In genomic region chr4:2812985-2813384, GRCh38 we compare ENCODE assay signal across 8 cellular contexts. TPM values are rescaled to one million over a fixed set of nuclear protein-coding genes. Genes with fewer than 3 reads are reported as not detected.
A peak's percentile ranks its signal among the peaks of the same experiment; 100 is the strongest.
DNase-seq lines count a peak whose midpoint lies in the region; ATAC-seq and TF ChIP-seq lines count a peak whose summit lies in the region.

No MANE protein-coding gene starts in this region.

- H3K4me1 ChIP-seq in H9 (ENCODE audit: insufficient read depth, low read length) (peaks cover 4% of the 10 kb centered on the region), mesendoderm (ENCODE audit: control insufficient read depth, low read depth, low read length) (peaks cover 5% of the 10 kb centered on the region)

- H2BK5ac ChIP-seq in H9 (ENCODE audit: insufficient read length, low read length) (no peak overlapping the region), mesendoderm (ENCODE audit: low read length) (no peak overlapping the region)

- H3K36me3 ChIP-seq in mesendoderm (ENCODE audit: control insufficient read depth, insufficient read depth, low read length): no peaks in the 10 kb centered on the region

- H3K18ac ChIP-seq in H9 (ENCODE audit: insufficient read length, low read depth, low read length) (no peak overlapping the region), mesendoderm (ENCODE audit: low read length) (no peak overlapping the region)

- H3K36me3 Mint-ChIP-seq in H9 (ENCODE audit: insufficient read depth in 1 of 3, low read depth in 3 of 3): peaks cover 0 to 5% (median 0%) of the 10 kb centered on the region in 3 experiments; a peak in 2 of 7 replicates
- peaks cover 4% of the 10 kb centered on the region for H3K36me3 Mint-ChIP-seq in activated naive CD8-positive, alpha-beta T cell

- H2BK120ac ChIP-seq in H9 (ENCODE audit: low read depth, low read length, poor library complexity, severe bottlenecking) (no peak overlapping the region), mesendoderm (ENCODE audit: low read depth, low read length) (no peak overlapping the region)

- H3K4me2 ChIP-seq in H9 (ENCODE audit: insufficient read depth, insufficient read length, low read length) (no peak overlapping the region), mesendoderm (ENCODE audit: low read length) (no peak overlapping the region)

- no peaks in the 10 kb centered on the region for H3K79me2 ChIP-seq in H9 (ENCODE audit: insufficient read depth, low read length)
- H3K79me2 ChIP-seq in mesendoderm (ENCODE audit: control insufficient read depth, insufficient read depth, low read length): no peaks in the 10 kb centered on the region

- H4K20me1 ChIP-seq in H9 (ENCODE audit: control insufficient read depth, insufficient read depth, insufficient read length): no peaks in the 10 kb centered on the region

- H3K27me3 ChIP-seq in H9 (ENCODE audit: insufficient read depth, low read length) (no peaks in the 10 kb centered on the region), mesendoderm (ENCODE audit: insufficient read depth, low read length, poor library complexity) (no peaks in the 10 kb centered on the region)

- no peak for DNase-seq in AG10803 (ENCODE audit: low read depth)
- DNase-seq in H9: no peak
- no peak for DNase-seq in mesendoderm
- DNase-seq in GM19240 (ENCODE audit: insufficient read length, low spot score): no peak
- no peak for DNase-seq in midbrain (lab: John Stamatoyannopoulos, UW)
- no peak for DNase-seq in stimulated activated CD8-positive, alpha-beta memory T cell treated with anti-CD3 and anti-CD28 coated beads, Interleukin-4, amount 100 ng/mL, for 48 hours

- H3K9ac ChIP-seq in H9 (ENCODE audit: extremely low read depth, insufficient read length, low read length) (no peak overlapping the region), mesendoderm (ENCODE audit: low read length) (no peak overlapping the region)

- ATAC-seq in GM21717 (IDR thresholded peaks at IDR 0.05; ENCODE audit: unreplicated experiment): no peak

- no peak overlapping the region for H4K91ac ChIP-seq in H9 (ENCODE audit: insufficient read length, low read depth, low read length)

- H3K4ac ChIP-seq in H9 (ENCODE audit: low read depth, low read length) (no peak overlapping the region), mesendoderm (ENCODE audit: low read depth, low read length) (no peak overlapping the region)

- H3K9me3 ChIP-seq in H9 (ENCODE audit: control insufficient read depth, low read depth, low read length): no peaks in the 10 kb centered on the region

- H4K8ac ChIP-seq in H9 (replicated peaks; ENCODE audit: insufficient read length, low read depth, low read length): no peak overlapping the region
- no peak overlapping the region for H4K8ac ChIP-seq in mesendoderm (ENCODE audit: low read depth, low read length)

- no peak overlapping the region; a peak in 1 of 7 replicates for H3K27ac Mint-ChIP-seq in H9
- peak overlapping the region; percentile 8 for H3K27ac Mint-ChIP-seq in activated naive CD8-positive, alpha-beta T cell

- H2BK15ac ChIP-seq in H9 (ENCODE audit: low read depth, low read length) (no peak overlapping the region), mesendoderm (replicated peaks; ENCODE audit: low read depth) (no peak overlapping the region)

- H3K56ac ChIP-seq in H9 (ENCODE audit: insufficient read length, low read depth, low read length) (no peak overlapping the region), mesendoderm (ENCODE audit: low read length) (peak overlapping the region; percentile 62)

- peaks cover 2 to 3% of the 10 kb centered on the region in 2 experiments; a peak in 2 of 5 replicates for H3K9me3 Mint-ChIP-seq in H9
- H3K9me3 Mint-ChIP-seq in activated naive CD8-positive, alpha-beta T cell (ENCODE audit: low read depth): no peaks in the 10 kb centered on the region

- H3K79me1 ChIP-seq in H9 (ENCODE audit: insufficient read depth, low read depth, low read length, poor library complexity, severe bottlenecking) (no peaks in the 10 kb centered on the region), mesendoderm (ENCODE audit: low read length) (no peaks in the 10 kb centered on the region)

- no CpG with 5 or more reads among the region's 12 CpGs for WGBS in H9 (ENCODE audit: extremely low coverage, insufficient read length, low lambda C conversion rate)
- no CpG with 5 or more reads among the region's 12 CpGs for WGBS in mesendoderm (ENCODE audit: extremely low coverage, insufficient coverage, low lambda C conversion rate)

- H2AK5ac ChIP-seq in H9 (ENCODE audit: insufficient read length, low read length) (no peak overlapping the region), mesendoderm (ENCODE audit: low read length) (no peak overlapping the region)

- peaks cover 4% of the 10 kb centered on the region for H3K23me2 ChIP-seq in H9 (ENCODE audit: insufficient read length, low read depth, low read length, poor library complexity, severe bottlenecking)

- no peak overlapping the region for H3K4me3 Mint-ChIP-seq in H9
- peak overlapping the region; percentile 82 for H3K4me3 Mint-ChIP-seq in activated naive CD8-positive, alpha-beta T cell

- no peak overlapping the region for H2BK20ac ChIP-seq in H9 (ENCODE audit: low read depth, low read length, poor library complexity, severe bottlenecking)

- H3K27ac ChIP-seq in H9 (ENCODE audit: insufficient read length, low read depth, low read length): no peak overlapping the region
- H3K27ac ChIP-seq in mesendoderm (ENCODE audit: low read depth, low read length): no peak overlapping the region

- TF ChIP-seq CTCF in AG10803 (conservative IDR thresholded peaks at IDR 0.05; ENCODE audit: low read length) (no peak), H9 (conservative IDR thresholded peaks at IDR 0.05) (no peak)

- no peak overlapping the region for H2BK12ac ChIP-seq in H9 (ENCODE audit: insufficient read length, low read depth, low read length)

- peak overlapping the region; percentile 16 for H3K4me3 ChIP-seq in AG10803 (ENCODE audit: low read length)
- H3K4me3 ChIP-seq in mesendoderm (ENCODE audit: low read length): no peak overlapping the region

- peaks cover 10% of the 10 kb centered on the region for H3K27me3 Mint-ChIP-seq in H9 (ENCODE audit: low read depth)
- no peaks in the 10 kb centered on the region for H3K27me3 Mint-ChIP-seq in activated naive CD8-positive, alpha-beta T cell

- H2AFZ ChIP-seq in H9 (ENCODE audit: low read length): no peak overlapping the region

- H3K4me1 Mint-ChIP-seq in H9: peaks cover 23 to 35% of the 10 kb centered on the region in 2 experiments
- peaks cover 50% of the 10 kb centered on the region for H3K4me1 Mint-ChIP-seq in activated naive CD8-positive, alpha-beta T cell (ENCODE audit: low read depth)

- H4K5ac ChIP-seq in H9 (ENCODE audit: insufficient read length, low read depth, low read length) (no peak overlapping the region), mesendoderm (ENCODE audit: low read length) (no peak overlapping the region)

- no peak overlapping the region for H3K23ac ChIP-seq in H9 (ENCODE audit: insufficient read length, low read depth, low read length)
- H3K23ac ChIP-seq in mesendoderm (ENCODE audit: low read length): no peak overlapping the region

- H3K14ac ChIP-seq in H9 (ENCODE audit: insufficient read depth, low read length): 0 out of 2 replicates have a peak overlapping the region, but pooled peaks have one; percentile 12

- H3T11ph ChIP-seq in H9 (ENCODE audit: low read length): no peak overlapping the region

RNA-seq across cellular contexts. Expression of gene SH3BP2, which starts 20.1 kb away (rescaled TPM):
- 34.1 and 37.6 TPM in 2 replicates for total RNA-seq in H9 (2021)
- polyA plus RNA-seq in mesendoderm (2013, experiment 1 of 2): 19.3 TPM
- polyA plus RNA-seq in mesendoderm (2013, experiment 2 of 2): 19.0 TPM

RNA-seq across cellular contexts. Expression of gene ADD1, which starts 30.7 kb away (rescaled TPM):
- total RNA-seq in H9 (2021): 163 and 166 TPM in 2 replicates
- 202 TPM for polyA plus RNA-seq in mesendoderm (2013, experiment 1 of 2)
- polyA plus RNA-seq in mesendoderm (2013, experiment 2 of 2): 195 TPM

RNA-seq across cellular contexts. Expression of gene TNIP2, which starts 56.8 kb away (rescaled TPM):
- 42.2 and 44.7 TPM in 2 replicates for total RNA-seq in H9 (2021)
- polyA plus RNA-seq in mesendoderm (2013, experiment 1 of 2): 23.2 TPM
- 25.0 TPM for polyA plus RNA-seq in mesendoderm (2013, experiment 2 of 2)
